ENCODE assay signal across 21 cellular contexts in the genomic region with DNA sequence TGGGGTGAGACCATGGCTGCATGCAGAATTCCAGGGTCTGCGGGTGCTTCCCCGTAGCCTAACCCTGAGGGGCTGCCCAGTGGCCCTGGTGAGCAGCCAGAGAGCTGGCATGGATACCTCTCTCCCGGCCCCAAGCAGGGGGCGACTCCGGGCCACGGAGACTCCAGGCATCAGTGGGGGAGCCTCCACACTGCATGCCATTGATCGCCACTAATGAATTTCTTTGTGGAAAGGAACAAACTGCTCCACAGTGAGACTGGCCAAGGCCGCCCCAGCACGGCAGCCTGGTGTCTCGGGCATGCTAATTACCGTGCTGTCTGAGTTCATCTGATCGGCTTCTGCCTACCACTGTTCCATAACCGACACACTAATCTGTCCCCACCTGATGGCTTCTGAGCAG.
DNase-seq lines count a peak whose midpoint lies in the region; ATAC-seq, FAIRE-seq and TF ChIP-seq lines count a peak whose summit lies in the region.
"Had no signal": no experiment of that assay in that cellular context is flagged by ENCODE, and none has a peak within 500 bp of the region (broad histone marks: within the 10 kb centered on the region; RNA-seq: fewer than 3 reads in every experiment).

No MANE protein-coding gene starts in this region.

- H3K4me1 Mint-ChIP-seq in activated CD4-positive, alpha-beta T cell treated with anti-CD3 and anti-CD28 coated beads, Interleukin-2, amount 10 ng/mL, durations not matched to agents 7 days and 5 days, result peaks cover 9% of the 10 kb centered on the region

- H3K36me3 ChIP-seq in BE2C (no peaks in the 10 kb centered on the region), Panc1 (ENCODE audit: control insufficient read depth, insufficient read depth, low read length) (no peaks in the 10 kb centered on the region), gastroesophageal sphincter (no peaks in the 10 kb centered on the region)
- H3K36me3 ChIP-seq: left ventricle myocardium inferior, sigmoid colon had no signal

- DNase-seq in BE2C (peak; percentile 49), Panc1 (ENCODE audit: low read depth, low spot score) (no peak), frontal cortex (ENCODE audit: low spot score in 2 of 2) (peak; percentile 42 to 56), occipital lobe (lab: John Stamatoyannopoulos, UW) (peak; percentile 60), GM13977 (ENCODE audit: low spot score) (no peak)
- DNase-seq in activated CD4-positive, alpha-beta T cell treated with anti-CD3 and anti-CD28 coated beads, Interleukin-2, amount 10 ng/mL, durations not matched to agents 7 days and 5 days, result no peak
- DNase-seq: activated CD4-positive, alpha-beta T cell treated with anti-CD3 and anti-CD28 coated beads, Interleukin-2, amount 50 U/mL, for 48 hours; DMS153; GDM1; glutamatergic neuron; GM23248; KG1; left ventricle myocardium inferior; NCI-H1694; PC-9; sigmoid colon had no signal

- no peaks in the 10 kb centered on the region for H3K27me3 ChIP-seq in BE2C
- peaks cover 13% of the 10 kb centered on the region; the same call in 1 of the 2 replicates for H3K27me3 ChIP-seq in Panc1 (ENCODE audit: control insufficient read depth, insufficient read depth, low read length)
- peaks cover under 1% of the 10 kb centered on the region for H3K27me3 ChIP-seq in gastroesophageal sphincter
- H3K27me3 ChIP-seq: sigmoid colon had no signal

- no TSS peak for BruUV-seq in Panc1 (replicated peaks; lab: Mats Ljungman, UMichigan)

- POLR2A ChIA-PET in Panc1 (lab: Charles Lee), result no interaction called here
- POLR2A ChIA-PET in activated CD4-positive, alpha-beta T cell treated with anti-CD3 and anti-CD28 coated beads, Interleukin-2, amount 10 ng/mL, durations not matched to agents 7 days and 5 days (lab: Charles Lee), result no interaction called here

- H3K4me1 ChIP-seq in BE2C (peaks cover 35% of the 10 kb centered on the region), Panc1 (ENCODE audit: control insufficient read depth, insufficient read depth, low read length) (no peaks in the 10 kb centered on the region), gastroesophageal sphincter (no peaks in the 10 kb centered on the region)
- H3K4me1 ChIP-seq: left ventricle myocardium inferior, sigmoid colon had no signal

- H3K27ac Mint-ChIP-seq in activated CD4-positive, alpha-beta T cell treated with anti-CD3 and anti-CD28 coated beads, Interleukin-2, amount 10 ng/mL, durations not matched to agents 7 days and 5 days, result no peak overlapping the region
- H3K27ac Mint-ChIP-seq: CD4-positive, alpha-beta T cell; T-helper 1 cell treated with Interleukin-12 subunit alpha and Interleukin-12 subunit beta and Interleukin-4 antibody, amounts not matched to agents 30 μg/mL and 1 μg/mL, for 36 hours had no signal

- in situ Hi-C loops in Panc1 (cut with HindIII; ENCODE audit: low pct_unique_long_range_greater_than_20kb, low sequenced_read_pairs) (no loop called here), GM13977 (cut with MboI; ENCODE audit: low pct_unique_long_range_greater_than_20kb, low sequenced_read_pairs, unreplicated experiment) (no loop called here)

- FAIRE-seq in frontal cortex (lab: Jason Lieb, UNC), result no peak
- FAIRE-seq: GM19239 had no signal

- H3K27ac ChIP-seq in Panc1 (ENCODE audit: low read length) (no peak overlapping the region), gastroesophageal sphincter (no peak overlapping the region)
- H3K27ac ChIP-seq: GM23248, left ventricle myocardium inferior, PC-9, sigmoid colon had no signal

- intact Hi-C loops in Panc1 (cut with micrococcal nuclease; ENCODE audit: unreplicated experiment), result no loop called here

- no peak for TF ChIP-seq EP300 in gastroesophageal sphincter (IDR thresholded peaks at IDR 0.05)

- no peak overlapping the region for H3K4me3 Mint-ChIP-seq in activated CD4-positive, alpha-beta T cell treated with anti-CD3 and anti-CD28 coated beads, Interleukin-2, amount 10 ng/mL, durations not matched to agents 7 days and 5 days
- H3K4me3 Mint-ChIP-seq: CD4-positive, alpha-beta T cell; T-helper 1 cell treated with Interleukin-12 subunit alpha and Interleukin-12 subunit beta and Interleukin-4 antibody, amounts not matched to agents 30 μg/mL and 1 μg/mL, for 36 hours had no signal

- no peak overlapping the region for H3K4me3 ChIP-seq in BE2C (ENCODE audit: low read depth, low read length)
- H3K4me3 ChIP-seq in Panc1 (ENCODE audit: low read depth in 2 of 2, low read length in 2 of 2), result no peak overlapping the region
- no peak overlapping the region for H3K4me3 ChIP-seq in gastroesophageal sphincter
- H3K4me3 ChIP-seq: GM23248, left ventricle myocardium inferior, PC-9, sigmoid colon had no signal

- 0 out of 2 replicates have a peak, but pooled peaks have one; percentile 24 for ATAC-seq in Panc1
- ATAC-seq in GM18873 (IDR thresholded peaks at IDR 0.05; ENCODE audit: low FRiP score, unreplicated experiment), result no peak
- no peak for ATAC-seq in gastroesophageal sphincter

- H3K9me3 ChIP-seq in BE2C (no peaks in the 10 kb centered on the region), Panc1 (ENCODE audit: control insufficient read depth, insufficient read depth, low read depth, low read length) (no peaks in the 10 kb centered on the region), gastroesophageal sphincter (peaks cover 0 to 14% (median 0%) of the 10 kb centered on the region in 3 donors)

- peaks cover 25% of the 10 kb centered on the region for H3K27me3 Mint-ChIP-seq in activated CD4-positive, alpha-beta T cell treated with anti-CD3 and anti-CD28 coated beads, Interleukin-2, amount 10 ng/mL, durations not matched to agents 7 days and 5 days
- H3K27me3 Mint-ChIP-seq: CD4-positive, alpha-beta T cell had no signal

- 64% methylated on average over 2 of the region's 13 CpGs; no CpG with 5 or more reads in 1 of the 2 donors for WGBS in gastroesophageal sphincter (ENCODE audit: low coverage in 1 of 2), 2 donors

- CTCF ChIA-PET in Panc1 (lab: Charles Lee), result interaction anchor here (0.5 kb wide), 1 partner anchor 131 kb away, joined by 9 read pairs; no protein-coding TSS in a partner anchor
- CTCF ChIA-PET in activated CD4-positive, alpha-beta T cell treated with anti-CD3 and anti-CD28 coated beads, Interleukin-2, amount 10 ng/mL, durations not matched to agents 7 days and 5 days (lab: Charles Lee), result no interaction called here

- TF ChIP-seq CTCF in BE2C (IDR thresholded peaks at IDR 0.05; ENCODE audit: low read depth, low read length) (peak; percentile 43), Panc1 (IDR thresholded peaks at IDR 0.05) (no peak), GM13977 (IDR thresholded peaks at IDR 0.05; ENCODE audit: extremely low read depth, insufficient read depth, missing control alignments) (no peak), gastroesophageal sphincter (IDR thresholded peaks at IDR 0.05) (no peak)

- no peaks in the 10 kb centered on the region for H3K9me3 Mint-ChIP-seq in activated CD4-positive, alpha-beta T cell treated with anti-CD3 and anti-CD28 coated beads, Interleukin-2, amount 10 ng/mL, durations not matched to agents 7 days and 5 days
- H3K9me3 Mint-ChIP-seq: T-helper 1 cell treated with Interleukin-12 subunit alpha and Interleukin-12 subunit beta and Interleukin-4 antibody, amounts not matched to agents 30 μg/mL and 1 μg/mL, for 36 hours had no signal

- H3K36me3 Mint-ChIP-seq in activated CD4-positive, alpha-beta T cell treated with anti-CD3 and anti-CD28 coated beads, Interleukin-2, amount 10 ng/mL, durations not matched to agents 7 days and 5 days (ENCODE audit: low read depth), result no peaks in the 10 kb centered on the region

- TF ChIP-seq POLR2A in gastroesophageal sphincter (IDR thresholded peaks at IDR 0.05), result no peak

Comparison
In these comparisons a context has a peak if more than half of its experiments do, and no peak if none do; other contexts are left out.
1. DNase-seq: peak in BE2C (single experiment), frontal cortex (2 of 2) and occipital lobe (single experiment); none in Panc1 (single experiment), GM13977 (single experiment) and activated CD4-positive, alpha-beta T cell treated with anti-CD3 and anti-CD28 coated beads, Interleukin-2, amount 10 ng/mL, durations not matched to agents 7 days and 5 days (single experiment).